1 cellular context compared by ENCODE assay signal in genomic region chr6:15331143-15331542, GRCh38.
TF ChIP-seq lines count a peak whose summit lies in the region.

No MANE protein-coding gene starts in this region.

TF ChIP-seq in HepG2, 621 proteins besides CTCF, POLR2A, EP300 and RAD21 (continued from another document and continues in another):
- TF ChIP-seq ZNF407 (CRISPR knock-in tag; IDR thresholded peaks at IDR 0.05; ENCODE audit: not compliant biosample characterization) (no peak), ZNF776 (CRISPR knock-in tag; IDR thresholded peaks at IDR 0.05) (no peak), ZNF451 (CRISPR knock-in tag; IDR thresholded peaks at IDR 0.05) (no peak), NR0B2 (CRISPR knock-in tag; IDR thresholded peaks at IDR 0.05) (no peak), FOXP4 (CRISPR knock-in tag; IDR thresholded peaks at IDR 0.05) (peak; percentile 53; the same call in 1 of the 2 replicates), XRCC5 (optimal IDR thresholded peaks at IDR 0.05; ENCODE audit: low read length) (no peak), ZNF75D (CRISPR knock-in tag; IDR thresholded peaks at IDR 0.05; ENCODE audit: borderline replicate concordance) (no peak), RAD51 (IDR thresholded peaks at IDR 0.05; ENCODE audit: borderline replicate concordance) (no peak), ZNF205 (CRISPR knock-in tag; IDR thresholded peaks at IDR 0.05) (no peak), FOXK2 (IDR thresholded peaks at IDR 0.05) (no peak), ZBTB25 (CRISPR knock-in tag; IDR thresholded peaks at IDR 0.05) (no peak), SALL1 (CRISPR knock-in tag; IDR thresholded peaks at IDR 0.05) (0 out of 2 replicates have a peak, but pooled peaks have one; percentile 17), GTF3A (CRISPR knock-in tag; conservative IDR thresholded peaks at IDR 0.05) (no peak), FOSL2 (CRISPR knock-in tag; IDR thresholded peaks at IDR 0.05) (peak; percentile 98), EZH2 (conservative IDR thresholded peaks at IDR 0.05; ENCODE audit: low read depth, low read length) (no peak), ZNF143 (CRISPR knock-in tag; IDR thresholded peaks at IDR 0.05) (no peak), ZMYM4 (CRISPR knock-in tag; IDR thresholded peaks at IDR 0.05) (no peak), BCL6 (CRISPR knock-in tag; IDR thresholded peaks at IDR 0.05) (0 out of 2 replicates have a peak, but pooled peaks have one; percentile 13), ZBTB1 (CRISPR knock-in tag; IDR thresholded peaks at IDR 0.05; ENCODE audit: borderline replicate concordance) (no peak), CEBPG (CRISPR knock-in tag; IDR thresholded peaks at IDR 0.05) (peak; percentile 81), SP1 (IDR thresholded peaks at IDR 0.05) (no peak), SP1 (CRISPR knock-in tag; IDR thresholded peaks at IDR 0.05) (no peak), NBN (conservative IDR thresholded peaks at IDR 0.05) (no peak), ISX (CRISPR knock-in tag; conservative IDR thresholded peaks at IDR 0.05) (no peak), REPIN1 (CRISPR knock-in tag; IDR thresholded peaks at IDR 0.05; ENCODE audit: borderline replicate concordance, low read depth) (no peak), SMARCE1 (IDR thresholded peaks at IDR 0.05; ENCODE audit: borderline replicate concordance) (no peak), MTA3 (CRISPR knock-in tag; IDR thresholded peaks at IDR 0.05) (no peak), SIX1 (CRISPR knock-in tag; IDR thresholded peaks at IDR 0.05; ENCODE audit: borderline replicate concordance) (no peak), NR3C1 (CRISPR knock-in tag; IDR thresholded peaks at IDR 0.05) (no peak), GZF1 (CRISPR knock-in tag; IDR thresholded peaks at IDR 0.05) (no peak), GATAD2A (CRISPR knock-in tag; IDR thresholded peaks at IDR 0.05) (peak; percentile 72), ZNF672 (CRISPR knock-in tag; IDR thresholded peaks at IDR 0.05) (no peak), LBX2 (CRISPR knock-in tag; IDR thresholded peaks at IDR 0.05; ENCODE audit: borderline replicate concordance) (no peak), FOXM1 (CRISPR knock-in tag; IDR thresholded peaks at IDR 0.05) (no peak), MXD3 (CRISPR knock-in tag; IDR thresholded peaks at IDR 0.05) (no peak), ZNF816 (CRISPR knock-in tag; IDR thresholded peaks at IDR 0.05; ENCODE audit: borderline replicate concordance) (0 out of 2 replicates have a peak, but pooled peaks have one; percentile 37), ADNP (CRISPR knock-in tag; IDR thresholded peaks at IDR 0.05) (no peak), ZNF670 (CRISPR knock-in tag; IDR thresholded peaks at IDR 0.05; ENCODE audit: borderline replicate concordance) (peak; percentile 74), ZNF30 (CRISPR knock-in tag; IDR thresholded peaks at IDR 0.05) (no peak), ZMAT5 (CRISPR knock-in tag; IDR thresholded peaks at IDR 0.05; ENCODE audit: borderline replicate concordance, low read depth) (no peak), LCORL (IDR thresholded peaks at IDR 0.05) (no peak), LCORL (CRISPR knock-in tag; IDR thresholded peaks at IDR 0.05) (peak; percentile 39; the same call in 1 of the 2 replicates), ZNF615 (CRISPR knock-in tag; IDR thresholded peaks at IDR 0.05; ENCODE audit: borderline replicate concordance) (no peak)
- TF ChIP-seq, protein P1, sequence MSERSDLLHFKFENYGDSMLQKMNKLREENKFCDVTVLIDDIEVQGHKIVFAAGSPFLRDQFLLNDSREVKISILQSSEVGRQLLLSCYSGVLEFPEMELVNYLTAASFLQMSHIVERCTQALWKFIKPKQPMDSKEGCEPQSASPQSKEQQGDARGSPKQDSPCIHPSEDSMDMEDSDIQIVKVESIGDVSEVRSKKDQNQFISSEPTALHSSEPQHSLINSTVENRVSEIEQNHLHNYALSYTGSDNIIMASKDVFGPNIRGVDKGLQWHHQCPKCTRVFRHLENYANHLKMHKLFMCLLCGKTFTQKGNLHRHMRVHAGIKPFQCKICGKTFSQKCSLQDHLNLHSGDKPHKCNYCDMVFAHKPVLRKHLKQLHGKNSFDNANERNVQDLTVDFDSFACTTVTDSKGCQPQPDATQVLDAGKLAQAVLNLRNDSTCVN (CRISPR knock-in tag; IDR thresholded peaks at IDR 0.05; ENCODE audit: borderline replicate concordance): no peak
- TF ChIP-seq, protein P2, sequence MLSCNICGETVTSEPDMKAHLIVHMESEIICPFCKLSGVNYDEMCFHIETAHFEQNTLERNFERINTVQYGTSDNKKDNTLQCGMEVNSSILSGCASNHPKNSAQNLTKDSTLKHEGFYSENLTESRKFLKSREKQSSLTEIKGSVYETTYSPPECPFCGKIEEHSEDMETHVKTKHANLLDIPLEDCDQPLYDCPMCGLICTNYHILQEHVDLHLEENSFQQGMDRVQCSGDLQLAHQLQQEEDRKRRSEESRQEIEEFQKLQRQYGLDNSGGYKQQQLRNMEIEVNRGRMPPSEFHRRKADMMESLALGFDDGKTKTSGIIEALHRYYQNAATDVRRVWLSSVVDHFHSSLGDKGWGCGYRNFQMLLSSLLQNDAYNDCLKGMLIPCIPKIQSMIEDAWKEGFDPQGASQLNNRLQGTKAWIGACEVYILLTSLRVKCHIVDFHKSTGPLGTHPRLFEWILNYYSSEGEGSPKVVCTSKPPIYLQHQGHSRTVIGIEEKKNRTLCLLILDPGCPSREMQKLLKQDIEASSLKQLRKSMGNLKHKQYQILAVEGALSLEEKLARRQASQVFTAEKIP (CRISPR knock-in tag; IDR thresholded peaks at IDR 0.05; ENCODE audit: borderline replicate concordance): no peak
- TF ChIP-seq, protein P3, sequence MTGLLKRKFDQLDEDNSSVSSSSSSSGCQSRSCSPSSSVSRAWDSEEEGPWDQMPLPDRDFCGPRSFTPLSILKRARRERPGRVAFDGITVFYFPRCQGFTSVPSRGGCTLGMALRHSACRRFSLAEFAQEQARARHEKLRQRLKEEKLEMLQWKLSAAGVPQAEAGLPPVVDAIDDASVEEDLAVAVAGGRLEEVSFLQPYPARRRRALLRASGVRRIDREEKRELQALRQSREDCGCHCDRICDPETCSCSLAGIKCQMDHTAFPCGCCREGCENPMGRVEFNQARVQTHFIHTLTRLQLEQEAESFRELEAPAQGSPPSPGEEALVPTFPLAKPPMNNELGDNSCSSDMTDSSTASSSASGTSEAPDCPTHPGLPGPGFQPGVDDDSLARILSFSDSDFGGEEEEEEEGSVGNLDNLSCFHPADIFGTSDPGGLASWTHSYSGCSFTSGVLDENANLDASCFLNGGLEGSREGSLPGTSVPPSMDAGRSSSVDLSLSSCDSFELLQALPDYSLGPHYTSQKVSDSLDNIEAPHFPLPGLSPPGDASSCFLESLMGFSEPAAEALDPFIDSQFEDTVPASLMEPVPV (CRISPR knock-in tag; IDR thresholded peaks at IDR 0.05): no peak
- TF ChIP-seq, protein P4, sequence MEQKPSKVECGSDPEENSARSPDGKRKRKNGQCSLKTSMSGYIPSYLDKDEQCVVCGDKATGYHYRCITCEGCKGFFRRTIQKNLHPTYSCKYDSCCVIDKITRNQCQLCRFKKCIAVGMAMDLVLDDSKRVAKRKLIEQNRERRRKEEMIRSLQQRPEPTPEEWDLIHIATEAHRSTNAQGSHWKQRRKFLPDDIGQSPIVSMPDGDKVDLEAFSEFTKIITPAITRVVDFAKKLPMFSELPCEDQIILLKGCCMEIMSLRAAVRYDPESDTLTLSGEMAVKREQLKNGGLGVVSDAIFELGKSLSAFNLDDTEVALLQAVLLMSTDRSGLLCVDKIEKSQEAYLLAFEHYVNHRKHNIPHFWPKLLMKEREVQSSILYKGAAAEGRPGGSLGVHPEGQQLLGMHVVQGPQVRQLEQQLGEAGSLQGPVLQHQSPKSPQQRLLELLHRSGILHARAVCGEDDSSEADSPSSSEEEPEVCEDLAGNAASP (CRISPR knock-in tag; IDR thresholded peaks at IDR 0.05; ENCODE audit: borderline replicate concordance): no peak
